Comparison of ENCODE assay signal across 1 cellular context in the genomic region with DNA sequence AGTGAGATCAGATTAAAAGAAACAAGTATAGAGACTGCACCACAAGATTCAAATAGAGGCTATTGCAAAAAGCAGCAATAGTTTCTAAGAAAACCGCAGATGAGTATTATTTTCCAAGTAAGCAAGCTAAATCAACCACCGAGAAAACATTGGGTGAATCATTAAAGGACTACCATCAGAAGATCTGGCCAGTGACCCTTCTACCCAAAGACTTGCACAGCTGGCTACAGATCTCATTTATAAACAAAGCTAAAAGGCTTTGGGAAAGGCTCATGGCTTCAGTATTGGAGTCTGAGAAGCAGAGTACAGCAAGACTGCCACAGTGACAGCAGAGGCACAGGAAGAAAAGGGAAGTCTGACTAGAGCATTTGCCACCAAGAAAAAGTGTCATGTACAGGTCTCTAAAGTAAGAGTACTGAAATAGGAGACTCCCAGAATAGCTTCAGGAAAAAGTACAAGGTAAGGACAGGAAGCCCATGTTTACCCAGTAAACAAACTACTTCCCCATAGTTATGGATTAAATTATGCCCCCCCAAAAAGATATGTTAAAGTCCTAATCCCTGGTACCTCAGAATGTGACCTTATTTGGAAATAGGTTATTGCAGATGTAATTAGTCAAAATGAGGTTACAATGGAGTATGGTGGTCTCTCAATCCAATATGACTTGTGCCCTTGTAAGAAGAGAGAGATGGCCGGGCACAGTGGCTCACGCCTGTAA.
A peak's percentile ranks its signal among the peaks of the same experiment; 100 is the strongest.
TF ChIP-seq lines count a peak whose summit lies in the region.

No MANE protein-coding gene starts in this region.

TF ChIP-seq in HepG2, 621 proteins besides CTCF, POLR2A, EP300 and RAD21 (continued from another document and continues in another):
- TF ChIP-seq, protein P1, sequence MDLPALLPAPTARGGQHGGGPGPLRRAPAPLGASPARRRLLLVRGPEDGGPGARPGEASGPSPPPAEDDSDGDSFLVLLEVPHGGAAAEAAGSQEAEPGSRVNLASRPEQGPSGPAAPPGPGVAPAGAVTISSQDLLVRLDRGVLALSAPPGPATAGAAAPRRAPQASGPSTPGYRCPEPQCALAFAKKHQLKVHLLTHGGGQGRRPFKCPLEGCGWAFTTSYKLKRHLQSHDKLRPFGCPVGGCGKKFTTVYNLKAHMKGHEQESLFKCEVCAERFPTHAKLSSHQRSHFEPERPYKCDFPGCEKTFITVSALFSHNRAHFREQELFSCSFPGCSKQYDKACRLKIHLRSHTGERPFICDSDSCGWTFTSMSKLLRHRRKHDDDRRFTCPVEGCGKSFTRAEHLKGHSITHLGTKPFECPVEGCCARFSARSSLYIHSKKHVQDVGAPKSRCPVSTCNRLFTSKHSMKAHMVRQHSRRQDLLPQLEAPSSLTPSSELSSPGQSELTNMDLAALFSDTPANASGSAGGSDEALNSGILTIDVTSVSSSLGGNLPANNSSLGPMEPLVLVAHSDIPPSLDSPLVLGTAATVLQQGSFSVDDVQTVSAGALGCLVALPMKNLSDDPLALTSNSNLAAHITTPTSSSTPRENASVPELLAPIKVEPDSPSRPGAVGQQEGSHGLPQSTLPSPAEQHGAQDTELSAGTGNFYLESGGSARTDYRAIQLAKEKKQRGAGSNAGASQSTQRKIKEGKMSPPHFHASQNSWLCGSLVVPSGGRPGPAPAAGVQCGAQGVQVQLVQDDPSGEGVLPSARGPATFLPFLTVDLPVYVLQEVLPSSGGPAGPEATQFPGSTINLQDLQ (CRISPR knock-in tag; IDR thresholded peaks at IDR 0.05): no peak
- TF ChIP-seq HOMEZ (CRISPR knock-in tag; IDR thresholded peaks at IDR 0.05; ENCODE audit: low read depth) (peak; percentile 63; the same call in 1 of the 2 replicates), CERS6 (CRISPR knock-in tag; IDR thresholded peaks at IDR 0.05) (no peak), ETV5 (CRISPR knock-in tag; IDR thresholded peaks at IDR 0.05; ENCODE audit: borderline replicate concordance) (peak; percentile 62; the same call in 1 of the 2 replicates), PITX1 (CRISPR knock-in tag; IDR thresholded peaks at IDR 0.05) (peak; percentile 68; the same call in 1 of the 2 replicates), ASH2L (IDR thresholded peaks at IDR 0.05; ENCODE audit: insufficient read length, low read depth, low read length) (peak; percentile 66), IRX3 (CRISPR knock-in tag; IDR thresholded peaks at IDR 0.05; ENCODE audit: borderline replicate concordance, low read depth) (no peak), ZNF33A (CRISPR knock-in tag; IDR thresholded peaks at IDR 0.05; ENCODE audit: borderline replicate concordance) (no peak), PAF1 (CRISPR knock-in tag; IDR thresholded peaks at IDR 0.05) (no peak), ZNF460 (CRISPR knock-in tag; IDR thresholded peaks at IDR 0.05; ENCODE audit: borderline replicate concordance) (no peak), FOXJ3 (CRISPR knock-in tag; IDR thresholded peaks at IDR 0.05; ENCODE audit: borderline replicate concordance) (peak; percentile 81; the same call in 1 of the 2 replicates), ZNF772 (CRISPR knock-in tag; IDR thresholded peaks at IDR 0.05) (no peak), ZFP41 (CRISPR knock-in tag; IDR thresholded peaks at IDR 0.05; ENCODE audit: borderline replicate concordance) (no peak), ZNF20 (CRISPR knock-in tag; IDR thresholded peaks at IDR 0.05) (no peak), ZBTB39 (CRISPR knock-in tag; IDR thresholded peaks at IDR 0.05) (0 out of 2 replicates have a peak, but pooled peaks have one; percentile 35), KDM5A (IDR thresholded peaks at IDR 0.05; ENCODE audit: borderline replicate concordance, low read length) (no peak), ZNF496 (CRISPR knock-in tag; IDR thresholded peaks at IDR 0.05; ENCODE audit: insufficient replicate concordance) (no peak), ZFP90 (CRISPR knock-in tag; IDR thresholded peaks at IDR 0.05; ENCODE audit: borderline replicate concordance) (no peak), FOSL2 (CRISPR knock-in tag; IDR thresholded peaks at IDR 0.05) (peak; percentile 47; the same call in 1 of the 2 replicates), ZNF713 (CRISPR knock-in tag; IDR thresholded peaks at IDR 0.05) (no peak), ZNF124 (CRISPR knock-in tag; IDR thresholded peaks at IDR 0.05) (peak; percentile 73), TFE3 (CRISPR knock-in tag; IDR thresholded peaks at IDR 0.05) (no peak), ZNF652 (CRISPR knock-in tag; IDR thresholded peaks at IDR 0.05; ENCODE audit: borderline replicate concordance, low read depth) (peak; percentile 14; the same call in 1 of the 2 replicates), GATAD2A (CRISPR knock-in tag; IDR thresholded peaks at IDR 0.05) (peak; percentile 70)
- TF ChIP-seq, protein P2, sequence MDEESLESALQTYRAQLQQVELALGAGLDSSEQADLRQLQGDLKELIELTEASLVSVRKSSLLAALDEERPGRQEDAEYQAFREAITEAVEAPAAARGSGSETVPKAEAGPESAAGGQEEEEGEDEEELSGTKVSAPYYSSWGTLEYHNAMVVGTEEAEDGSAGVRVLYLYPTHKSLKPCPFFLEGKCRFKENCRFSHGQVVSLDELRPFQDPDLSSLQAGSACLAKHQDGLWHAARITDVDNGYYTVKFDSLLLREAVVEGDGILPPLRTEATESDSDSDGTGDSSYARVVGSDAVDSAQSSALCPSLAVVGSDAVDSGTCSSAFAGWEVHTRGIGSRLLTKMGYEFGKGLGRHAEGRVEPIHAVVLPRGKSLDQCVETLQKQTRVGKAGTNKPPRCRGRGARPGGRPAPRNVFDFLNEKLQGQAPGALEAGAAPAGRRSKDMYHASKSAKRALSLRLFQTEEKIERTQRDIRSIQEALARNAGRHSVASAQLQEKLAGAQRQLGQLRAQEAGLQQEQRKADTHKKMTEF (CRISPR knock-in tag; IDR thresholded peaks at IDR 0.05): peak; percentile 50
- TF ChIP-seq, protein P3, sequence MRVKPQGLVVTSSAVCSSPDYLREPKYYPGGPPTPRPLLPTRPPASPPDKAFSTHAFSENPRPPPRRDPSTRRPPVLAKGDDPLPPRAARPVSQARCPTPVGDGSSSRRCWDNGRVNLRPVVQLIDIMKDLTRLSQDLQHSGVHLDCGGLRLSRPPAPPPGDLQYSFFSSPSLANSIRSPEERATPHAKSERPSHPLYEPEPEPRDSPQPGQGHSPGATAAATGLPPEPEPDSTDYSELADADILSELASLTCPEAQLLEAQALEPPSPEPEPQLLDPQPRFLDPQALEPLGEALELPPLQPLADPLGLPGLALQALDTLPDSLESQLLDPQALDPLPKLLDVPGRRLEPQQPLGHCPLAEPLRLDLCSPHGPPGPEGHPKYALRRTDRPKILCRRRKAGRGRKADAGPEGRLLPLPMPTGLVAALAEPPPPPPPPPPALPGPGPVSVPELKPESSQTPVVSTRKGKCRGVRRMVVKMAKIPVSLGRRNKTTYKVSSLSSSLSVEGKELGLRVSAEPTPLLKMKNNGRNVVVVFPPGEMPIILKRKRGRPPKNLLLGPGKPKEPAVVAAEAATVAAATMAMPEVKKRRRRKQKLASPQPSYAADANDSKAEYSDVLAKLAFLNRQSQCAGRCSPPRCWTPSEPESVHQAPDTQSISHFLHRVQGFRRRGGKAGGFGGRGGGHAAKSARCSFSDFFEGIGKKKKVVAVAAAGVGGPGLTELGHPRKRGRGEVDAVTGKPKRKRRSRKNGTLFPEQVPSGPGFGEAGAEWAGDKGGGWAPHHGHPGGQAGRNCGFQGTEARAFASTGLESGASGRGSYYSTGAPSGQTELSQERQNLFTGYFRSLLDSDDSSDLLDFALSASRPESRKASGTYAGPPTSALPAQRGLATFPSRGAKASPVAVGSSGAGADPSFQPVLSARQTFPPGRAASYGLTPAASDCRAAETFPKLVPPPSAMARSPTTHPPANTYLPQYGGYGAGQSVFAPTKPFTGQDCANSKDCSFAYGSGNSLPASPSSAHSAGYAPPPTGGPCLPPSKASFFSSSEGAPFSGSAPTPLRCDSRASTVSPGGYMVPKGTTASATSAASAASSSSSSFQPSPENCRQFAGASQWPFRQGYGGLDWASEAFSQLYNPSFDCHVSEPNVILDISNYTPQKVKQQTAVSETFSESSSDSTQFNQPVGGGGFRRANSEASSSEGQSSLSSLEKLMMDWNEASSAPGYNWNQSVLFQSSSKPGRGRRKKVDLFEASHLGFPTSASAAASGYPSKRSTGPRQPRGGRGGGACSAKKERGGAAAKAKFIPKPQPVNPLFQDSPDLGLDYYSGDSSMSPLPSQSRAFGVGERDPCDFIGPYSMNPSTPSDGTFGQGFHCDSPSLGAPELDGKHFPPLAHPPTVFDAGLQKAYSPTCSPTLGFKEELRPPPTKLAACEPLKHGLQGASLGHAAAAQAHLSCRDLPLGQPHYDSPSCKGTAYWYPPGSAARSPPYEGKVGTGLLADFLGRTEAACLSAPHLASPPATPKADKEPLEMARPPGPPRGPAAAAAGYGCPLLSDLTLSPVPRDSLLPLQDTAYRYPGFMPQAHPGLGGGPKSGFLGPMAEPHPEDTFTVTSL (CRISPR knock-in tag; IDR thresholded peaks at IDR 0.05; ENCODE audit: borderline replicate concordance): no peak; the same call in 1 of the 2 replicates
- TF ChIP-seq, protein P4, sequence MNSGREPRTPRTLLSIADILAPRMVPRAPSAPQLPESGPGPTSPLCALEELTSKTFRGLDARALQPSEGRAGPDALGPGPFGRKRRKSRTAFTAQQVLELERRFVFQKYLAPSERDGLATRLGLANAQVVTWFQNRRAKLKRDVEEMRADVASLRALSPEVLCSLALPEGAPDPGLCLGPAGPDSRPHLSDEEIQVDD (CRISPR knock-in tag; IDR thresholded peaks at IDR 0.05; ENCODE audit: borderline replicate concordance): no peak
- TF ChIP-seq, protein P5, sequence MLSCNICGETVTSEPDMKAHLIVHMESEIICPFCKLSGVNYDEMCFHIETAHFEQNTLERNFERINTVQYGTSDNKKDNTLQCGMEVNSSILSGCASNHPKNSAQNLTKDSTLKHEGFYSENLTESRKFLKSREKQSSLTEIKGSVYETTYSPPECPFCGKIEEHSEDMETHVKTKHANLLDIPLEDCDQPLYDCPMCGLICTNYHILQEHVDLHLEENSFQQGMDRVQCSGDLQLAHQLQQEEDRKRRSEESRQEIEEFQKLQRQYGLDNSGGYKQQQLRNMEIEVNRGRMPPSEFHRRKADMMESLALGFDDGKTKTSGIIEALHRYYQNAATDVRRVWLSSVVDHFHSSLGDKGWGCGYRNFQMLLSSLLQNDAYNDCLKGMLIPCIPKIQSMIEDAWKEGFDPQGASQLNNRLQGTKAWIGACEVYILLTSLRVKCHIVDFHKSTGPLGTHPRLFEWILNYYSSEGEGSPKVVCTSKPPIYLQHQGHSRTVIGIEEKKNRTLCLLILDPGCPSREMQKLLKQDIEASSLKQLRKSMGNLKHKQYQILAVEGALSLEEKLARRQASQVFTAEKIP (CRISPR knock-in tag; IDR thresholded peaks at IDR 0.05; ENCODE audit: borderline replicate concordance): no peak
